In genomic region chr10:101768791-101769170, GRCh38 we compare ENCODE assay signal across 1 cellular context.
TF ChIP-seq lines count a peak whose summit lies in the region.

No MANE protein-coding gene starts in this region.

TF ChIP-seq in HEK293, 187 proteins besides CTCF, POLR2A, EP300 and RAD21 (continued from another document):
- no peak for TF ChIP-seq ZBTB49 (tag by site-specific recombination; IDR thresholded peaks at IDR 0.05; ENCODE audit: low read depth)
- TF ChIP-seq ZNF416 (tag by site-specific recombination; IDR thresholded peaks at IDR 0.05) = no peak
- TF ChIP-seq ZNF488 (tag by site-specific recombination; IDR thresholded peaks at IDR 0.05) = no peak
- TF ChIP-seq ZNF335 (tag by site-specific recombination; conservative IDR thresholded peaks at IDR 0.05) = no peak
- TF ChIP-seq ZFP69B (tag by site-specific recombination; IDR thresholded peaks at IDR 0.05) = no peak
- TF ChIP-seq EGR2 (tag by site-specific recombination; IDR thresholded peaks at IDR 0.05; ENCODE audit: low read depth) = peak; percentile 25; the same call in 1 of the 2 replicates
- no peak for TF ChIP-seq SP2 (tag by site-specific recombination; IDR thresholded peaks at IDR 0.05)
